Comparison of ENCODE assay signal across 15 cellular contexts in the genomic region with DNA sequence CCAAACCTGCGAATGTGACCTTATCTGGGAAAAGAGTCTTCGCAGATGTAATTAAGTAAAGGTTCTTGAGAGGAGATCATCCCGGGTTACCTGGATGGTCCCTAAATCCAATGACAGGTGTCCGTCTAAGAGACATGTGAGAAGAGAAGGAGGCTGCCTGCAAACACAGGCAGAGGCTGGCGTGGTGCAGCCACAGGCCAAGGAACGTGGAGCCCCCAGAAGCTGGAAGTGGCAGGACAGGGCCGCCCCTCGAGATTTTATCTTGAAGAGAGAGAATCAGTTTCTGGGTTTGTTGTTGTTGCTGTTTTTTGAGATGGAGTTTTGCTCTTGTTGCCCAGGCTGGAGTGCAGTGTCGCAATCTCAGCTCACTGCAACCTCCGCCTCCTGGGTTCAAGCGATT. TPM values are rescaled to one million over a fixed set of nuclear protein-coding genes. Genes with fewer than 3 reads are reported as not detected.
A peak's percentile ranks its signal among the peaks of the same experiment; 100 is the strongest.
DNase-seq lines count a peak whose midpoint lies in the region; ATAC-seq and TF ChIP-seq lines count a peak whose summit lies in the region.
"Had no signal": no experiment of that assay in that cellular context is flagged by ENCODE, and none has a peak within 500 bp of the region (broad histone marks: within the 10 kb centered on the region; RNA-seq: fewer than 3 reads in every experiment).

No MANE protein-coding gene starts in this region.

- H3K27me3 Mint-ChIP-seq in chondrocyte (ENCODE audit: low read depth) (no peaks in the 10 kb centered on the region), mesothelial cell of epicardium (ENCODE audit: low read depth) (no peaks in the 10 kb centered on the region), WTC11 (ENCODE audit: low read depth) (no peaks in the 10 kb centered on the region)
- H3K27me3 Mint-ChIP-seq in CD8-positive, alpha-beta T cell (ENCODE audit: low read depth), result no peaks in the 10 kb centered on the region
- H3K27me3 Mint-ChIP-seq: IgD-negative memory B cell had no signal

- no peaks in the 10 kb centered on the region for H3K36me3 Mint-ChIP-seq in chondrocyte (ENCODE audit: low read depth)
- no peaks in the 10 kb centered on the region for H3K36me3 Mint-ChIP-seq in mesothelial cell of epicardium
- no peaks in the 10 kb centered on the region for H3K36me3 Mint-ChIP-seq in CD8-positive, alpha-beta T cell
- H3K36me3 Mint-ChIP-seq in WTC11, result no peaks in the 10 kb centered on the region
- H3K36me3 Mint-ChIP-seq: CD8-positive, alpha-beta memory T cell; IgD-negative memory B cell had no signal

- peak overlapping the region; percentile 99 for H3K27ac ChIP-seq in stomach smooth muscle (ENCODE audit: low read length)
- H3K27ac ChIP-seq in CD8-positive, alpha-beta T cell (ENCODE audit: low read depth, low read length), result no peak overlapping the region

- no peak for TF ChIP-seq CTCF in chondrocyte (IDR thresholded peaks at IDR 0.05)
- no peak for TF ChIP-seq CTCF in mesothelial cell of epicardium (IDR thresholded peaks at IDR 0.05; ENCODE audit: unreplicated experiment)
- no peak for TF ChIP-seq CTCF in CD8-positive, alpha-beta T cell (IDR thresholded peaks at IDR 0.05)
- TF ChIP-seq CTCF in WTC11 (IDR thresholded peaks at IDR 0.05), result no peak

- H3K9me3 Mint-ChIP-seq in chondrocyte (ENCODE audit: low read depth), result no peaks in the 10 kb centered on the region
- no peaks in the 10 kb centered on the region for H3K9me3 Mint-ChIP-seq in mesothelial cell of epicardium
- H3K9me3 Mint-ChIP-seq in CD8-positive, alpha-beta T cell, result no peaks in the 10 kb centered on the region
- no peaks in the 10 kb centered on the region for H3K9me3 Mint-ChIP-seq in WTC11
- H3K9me3 Mint-ChIP-seq: CD8-positive, alpha-beta memory T cell; IgD-negative memory B cell had no signal

- no peaks in the 10 kb centered on the region for H3K36me3 ChIP-seq in stomach smooth muscle (ENCODE audit: control insufficient read depth in 2 of 2, insufficient read depth in 2 of 2, low read length in 2 of 2)
- no peaks in the 10 kb centered on the region for H3K36me3 ChIP-seq in CD8-positive, alpha-beta T cell (ENCODE audit: insufficient read depth, low read length)
- H3K36me3 ChIP-seq: BE2C had no signal

- H3K9me3 ChIP-seq in stomach smooth muscle (ENCODE audit: control insufficient read depth in 2 of 2, low read length in 2 of 2), result no peaks in the 10 kb centered on the region
- H3K9me3 ChIP-seq in CD8-positive, alpha-beta T cell (ENCODE audit: low read length), result no peaks in the 10 kb centered on the region
- H3K9me3 ChIP-seq: BE2C had no signal

- H3K4me3 Mint-ChIP-seq in chondrocyte (ENCODE audit: unreplicated experiment) (no peak overlapping the region), mesothelial cell of epicardium (no peak overlapping the region), WTC11 (no peak overlapping the region)
- no peak overlapping the region for H3K4me3 Mint-ChIP-seq in CD8-positive, alpha-beta T cell
- H3K4me3 Mint-ChIP-seq: CD8-positive, alpha-beta memory T cell; IgD-negative memory B cell had no signal

- H3K4me1 ChIP-seq in stomach smooth muscle (ENCODE audit: control insufficient read depth, insufficient read depth, low read length), result peaks cover 61% of the 10 kb centered on the region
- no peaks in the 10 kb centered on the region for H3K4me1 ChIP-seq in CD8-positive, alpha-beta T cell (ENCODE audit: insufficient read depth, low read length)
- H3K4me1 ChIP-seq: BE2C had no signal

- H3K9ac ChIP-seq in stomach smooth muscle (ENCODE audit: low read length in 2 of 2), result peak overlapping the region; percentile 61 to 72

- CTCF ChIA-PET in CD8-positive, alpha-beta T cell (lab: Charles Lee), result interaction anchor here (0.9 kb wide), 1 partner anchor 13 kb away, joined by 3 read pairs; no protein-coding TSS in a partner anchor
- CTCF ChIA-PET in WTC11 (lab: Charles Lee), result interaction anchor here (0.7 kb wide), 1 partner anchor 97 kb away, joined by 3 read pairs; no protein-coding TSS in a partner anchor

- intact Hi-C loops in CD8-positive, alpha-beta T cell (cut with DNase I, micrococcal nuclease), result no loop called here

- no peak for ATAC-seq in CD8-positive, alpha-beta T cell
- no peak for ATAC-seq in WTC11

- no peak overlapping the region for H3K4me3 ChIP-seq in stomach smooth muscle (ENCODE audit: low read length in 2 of 2)
- no peak overlapping the region for H3K4me3 ChIP-seq in CD8-positive, alpha-beta T cell (ENCODE audit: low read depth, low read length)

- H3K27ac Mint-ChIP-seq in chondrocyte (ENCODE audit: unreplicated experiment) (peak overlapping the region; percentile 96), mesothelial cell of epicardium (peak overlapping the region; percentile 83), WTC11 (no peak overlapping the region)
- no peak overlapping the region for H3K27ac Mint-ChIP-seq in CD8-positive, alpha-beta T cell
- H3K27ac Mint-ChIP-seq: IgD-negative memory B cell had no signal

- no peaks in the 10 kb centered on the region for H3K27me3 ChIP-seq in stomach smooth muscle (ENCODE audit: control insufficient read depth in 1 of 2, insufficient read depth in 2 of 2, low read length in 2 of 2)
- no peaks in the 10 kb centered on the region for H3K27me3 ChIP-seq in CD8-positive, alpha-beta T cell (ENCODE audit: insufficient read depth, low read length)
- H3K27me3 ChIP-seq: BE2C had no signal

- POLR2A ChIA-PET in CD8-positive, alpha-beta T cell (lab: Charles Lee), result no interaction called here
- POLR2A ChIA-PET in WTC11 (lab: Charles Lee), result no interaction called here

- no peak for DNase-seq in chondrocyte (ENCODE audit: low spot score)
- no peak for DNase-seq in mesothelial cell of epicardium (ENCODE audit: low spot score in 2 of 2, unreplicated experiment in 2 of 2)
- DNase-seq in foreskin melanocyte, result no peak
- DNase-seq in midbrain (lab: John Stamatoyannopoulos, UW), result no peak
- DNase-seq in CD8-positive, alpha-beta T cell, result no peak
- DNase-seq in WTC11 (ENCODE audit: low spot score), result no peak
- DNase-seq: BE2C; CD8-positive, alpha-beta memory T cell; NCI-H1417 treated with DMSO at 0.1 percent for 48 hours; NCI-H2029; NCI-H2171 treated with DMSO at 0.1 percent for 48 hours; NCI-H510A; SHP77 treated with DMSO at 0.1 percent for 48 hours had no signal

- H3K4me1 Mint-ChIP-seq in chondrocyte (ENCODE audit: low read depth), result peaks cover 32% of the 10 kb centered on the region
- H3K4me1 Mint-ChIP-seq in mesothelial cell of epicardium, result peaks cover 14% of the 10 kb centered on the region
- no peaks in the 10 kb centered on the region for H3K4me1 Mint-ChIP-seq in CD8-positive, alpha-beta T cell (ENCODE audit: low read depth)
- peaks cover 18% of the 10 kb centered on the region for H3K4me1 Mint-ChIP-seq in WTC11
- H3K4me1 Mint-ChIP-seq: CD8-positive, alpha-beta memory T cell; IgD-negative memory B cell had no signal

TF ChIP-seq in WTC11, 78 proteins besides CTCF, POLR2A, EP300 and RAD21:
- TF ChIP-seq RORB (CRISPR knock-in tag; IDR thresholded peaks at IDR 0.05) (no peak), EMX1 (CRISPR knock-in tag; IDR thresholded peaks at IDR 0.05) (no peak), KAT7 (CRISPR knock-in tag; IDR thresholded peaks at IDR 0.05; ENCODE audit: borderline replicate concordance) (no peak)

RNA-seq across cellular contexts. Expression of a gene that starts 33.6 kb away (rescaled TPM):
- total RNA-seq in chondrocyte (not detected in 3 replicates), mesothelial cell of epicardium (not detected in 3 replicates), WTC11 (2021) (not detected in 3 replicates)
- total RNA-seq in CD8-positive, alpha-beta T cell, result not detected
- total RNA-seq: CD8-positive, alpha-beta memory T cell had no signal

RNA-seq across cellular contexts. Expression of a gene that starts 43.5 kb away (rescaled TPM):
- total RNA-seq in chondrocyte (17.4 to 21.4 TPM (median 18.1 TPM) in 3 replicates), mesothelial cell of epicardium (28.3 to 29.0 TPM (median 28.5 TPM) in 3 replicates), WTC11 (2021) (17.8 to 22.5 TPM (median 19.3 TPM) in 3 replicates)
- total RNA-seq in CD8-positive, alpha-beta T cell, result 10 to 100 TPM; 25.5 to 27.3 TPM

RNA-seq across cellular contexts. Expression of a gene that starts 43.5 kb away (rescaled TPM):
- total RNA-seq in chondrocyte, result 31.5 to 41.4 TPM (median 36.9 TPM) in 3 replicates
- 49.4 to 52.8 TPM (median 52.5 TPM) in 3 replicates for total RNA-seq in mesothelial cell of epicardium
- 10 to 100 TPM; 48.4 to 53.6 TPM for total RNA-seq in CD8-positive, alpha-beta T cell
- total RNA-seq in WTC11 (2021), result 80.1 to 83.6 TPM (median 82.3 TPM) in 3 replicates

Comparison
In these comparisons a context has a peak if more than half of its experiments do, and no peak if none do; other contexts are left out.
1. H3K27ac Mint-ChIP-seq: peak in chondrocyte (single experiment) and mesothelial cell of epicardium (single experiment); none in CD8-positive, alpha-beta T cell (single experiment) and WTC11 (single experiment).